3 cellular contexts compared by ENCODE assay signal in the genomic region with DNA sequence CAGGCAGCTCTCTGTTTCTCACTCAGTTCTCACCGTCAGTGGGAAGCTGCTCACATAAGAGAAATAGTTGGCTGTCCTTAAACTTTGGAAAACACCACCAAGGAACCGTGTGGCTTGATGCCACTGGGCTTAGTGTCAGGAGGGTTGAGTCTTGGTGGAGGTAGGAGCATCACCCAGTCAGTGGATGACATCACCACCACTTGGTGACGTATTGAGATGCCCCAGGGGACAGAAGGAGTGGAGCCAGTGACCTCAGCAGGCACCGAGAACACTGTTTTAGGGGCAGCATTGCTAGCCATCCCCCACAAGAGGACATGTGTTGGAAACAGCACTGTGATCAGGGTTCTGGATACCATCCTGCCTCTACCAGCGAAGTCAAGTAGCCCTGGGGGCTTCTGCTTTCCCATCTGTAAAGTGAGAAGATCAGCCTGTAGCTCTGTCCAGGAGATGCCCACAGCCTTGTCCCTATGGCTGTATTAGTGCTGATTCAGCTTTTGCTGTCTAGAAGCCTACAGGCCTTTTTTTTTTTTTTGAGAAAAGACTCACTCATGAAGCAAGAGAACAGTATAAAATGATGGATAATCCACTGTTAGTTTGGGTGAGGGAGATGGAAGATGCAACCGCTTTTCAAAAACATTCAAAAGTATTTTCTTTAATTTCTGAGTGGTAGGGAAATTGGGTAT.
TF ChIP-seq lines count a peak whose summit lies in the region.

No MANE protein-coding gene starts in this region.

TF ChIP-seq in A549, 52 proteins besides CTCF, POLR2A, EP300 and RAD21:
- TF ChIP-seq MAFK (IDR thresholded peaks at IDR 0.05; ENCODE audit: partially characterized antibody) (peak; percentile 67), EHMT2 (IDR thresholded peaks at IDR 0.05; ENCODE audit: low read depth) (no peak)

TF ChIP-seq in HEK293, 187 proteins besides CTCF, POLR2A, EP300 and RAD21:
- peak; percentile 74 for TF ChIP-seq ZNF629 (tag by site-specific recombination; IDR thresholded peaks at IDR 0.05)
- TF ChIP-seq WT1 (tag by site-specific recombination; IDR thresholded peaks at IDR 0.05), result no peak
- no peak for TF ChIP-seq BCL11A (tag by site-specific recombination; IDR thresholded peaks at IDR 0.05; ENCODE audit: low read depth)
- TF ChIP-seq ZNF157 (tag by site-specific recombination; IDR thresholded peaks at IDR 0.05), result no peak
- TF ChIP-seq ZNF341 (tag by site-specific recombination; IDR thresholded peaks at IDR 0.05; ENCODE audit: low read depth), result no peak
- TF ChIP-seq ZBTB21 (tag by site-specific recombination; IDR thresholded peaks at IDR 0.05), result peak; percentile 70

TF ChIP-seq in endothelial cell of umbilical vein, 7 proteins besides CTCF, POLR2A, EP300 and RAD21:
- no peak for TF ChIP-seq GATA2 (IDR thresholded peaks at IDR 0.05; ENCODE audit: insufficient read depth, insufficient read length, low read depth, low read length)
- no peak for TF ChIP-seq FOS (IDR thresholded peaks at IDR 0.05; ENCODE audit: borderline replicate concordance, insufficient read depth, low read length)
- TF ChIP-seq POLR2AphosphoS5 (IDR thresholded peaks at IDR 0.05; ENCODE audit: insufficient read depth, low read depth, low read length), result no peak
- TF ChIP-seq JUN (IDR thresholded peaks at IDR 0.05; ENCODE audit: borderline replicate concordance, insufficient read depth, insufficient read length, low read depth), result peak; percentile 13
- TF ChIP-seq, protein P1, sequence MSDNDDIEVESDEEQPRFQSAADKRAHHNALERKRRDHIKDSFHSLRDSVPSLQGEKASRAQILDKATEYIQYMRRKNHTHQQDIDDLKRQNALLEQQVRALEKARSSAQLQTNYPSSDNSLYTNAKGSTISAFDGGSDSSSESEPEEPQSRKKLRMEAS (IDR thresholded peaks at IDR 0.05; ENCODE audit: insufficient read depth, insufficient read length), result no peak
